In genomic region chr6:165223736-165224135, GRCh38 we compare ENCODE assay signal across 17 cellular contexts.
DNase-seq lines count a peak whose midpoint lies in the region; ATAC-seq and TF ChIP-seq lines count a peak whose summit lies in the region.
"Had no signal": no experiment of that assay in that cellular context is flagged by ENCODE, and none has a peak within 500 bp of the region (broad histone marks: within the 10 kb centered on the region; RNA-seq: fewer than 3 reads in every experiment).

No MANE protein-coding gene starts in this region.

- peak; percentile 14 for TF ChIP-seq CTCF in osteoblast (IDR thresholded peaks at IDR 0.05; ENCODE audit: extremely low read depth, low read depth, low read length)

- H3K27ac ChIP-seq in osteoblast (ENCODE audit: low read depth, low read length): peak overlapping the region; percentile 70
- H3K27ac ChIP-seq: BLaER1 treated with 17β-estradiol and CSF1 and Interleukin-3, amounts not matched to agents 10 nM and 100 nM; HL-60 had no signal

- no peaks in the 10 kb centered on the region for H3K79me2 ChIP-seq in osteoblast (ENCODE audit: insufficient read depth, low read length)

- no peak overlapping the region for H3K4me3 ChIP-seq in osteoblast (ENCODE audit: insufficient read depth, low read length)
- H3K4me3 ChIP-seq: BLaER1 treated with 17β-estradiol and CSF1 and Interleukin-3, amounts not matched to agents 10 nM and 100 nM had no signal

- ATAC-seq in GM18868 (IDR thresholded peaks at IDR 0.05; ENCODE audit: unreplicated experiment): no peak

- no peaks in the 10 kb centered on the region for H3K9me3 ChIP-seq in osteoblast (ENCODE audit: low read depth, low read length)
- H3K9me3 ChIP-seq: BLaER1 treated with 17β-estradiol and CSF1 and Interleukin-3, amounts not matched to agents 10 nM and 100 nM had no signal

- DNase-seq in G401 (ENCODE audit: low spot score): peak; percentile 64
- DNase-seq in OCI-M1 (lab: John Stamatoyannopoulos, UW): peak; percentile 49
- peak; percentile 54 for DNase-seq in myocyte (ENCODE audit: low read depth)
- DNase-seq in osteoblast (ENCODE audit: insufficient read length, low spot score, missing footprints): no peak
- DNase-seq in GDM1 (lab: John Stamatoyannopoulos, UW): no peak
- no peak for DNase-seq in NCI-H510A (lab: John Stamatoyannopoulos, UW)
- DNase-seq: 8988T; CD8-positive, alpha-beta memory T cell; COR-L47; DMS 273 treated with DMSO at 0.1 percent for 48 hours; DMS53; DND-41; EL; H9 had no signal

- no peaks in the 10 kb centered on the region for H3K36me3 ChIP-seq in osteoblast (ENCODE audit: insufficient read depth, low read length)
- H3K36me3 ChIP-seq: BLaER1 treated with 17β-estradiol and CSF1 and Interleukin-3, amounts not matched to agents 10 nM and 100 nM had no signal

- peaks cover 36% of the 10 kb centered on the region for H3K4me1 ChIP-seq in osteoblast (ENCODE audit: insufficient read depth, low read length)
- H3K4me1 ChIP-seq: BLaER1 treated with 17β-estradiol and CSF1 and Interleukin-3, amounts not matched to agents 10 nM and 100 nM had no signal

- peak overlapping the region; percentile 37 for H3K4me2 ChIP-seq in osteoblast (ENCODE audit: insufficient read depth, low read length)
- H3K4me2 ChIP-seq: BLaER1 treated with 17β-estradiol and CSF1 and Interleukin-3, amounts not matched to agents 10 nM and 100 nM had no signal

- H4K20me1 ChIP-seq in osteoblast (ENCODE audit: insufficient read depth, low read length): no peaks in the 10 kb centered on the region
- H4K20me1 ChIP-seq: BLaER1 treated with 17β-estradiol and CSF1 and Interleukin-3, amounts not matched to agents 10 nM and 100 nM had no signal

- in situ Hi-C loops in G401 (cut with HindIII; ENCODE audit: low sequenced_read_pairs): no loop called here

- no peaks in the 10 kb centered on the region for H3K27me3 ChIP-seq in osteoblast (ENCODE audit: insufficient read depth, low read length)
- H3K27me3 ChIP-seq: BLaER1 treated with 17β-estradiol and CSF1 and Interleukin-3, amounts not matched to agents 10 nM and 100 nM had no signal

- H2AFZ ChIP-seq in osteoblast (ENCODE audit: low read length): no peak overlapping the region

Comparison
In these comparisons a context has a peak if more than half of its experiments do, and no peak if none do; other contexts are left out.
1. DNase-seq: peak in G401 (single experiment), OCI-M1 (single experiment) and myocyte (single experiment); none in osteoblast (single experiment), GDM1 (single experiment) and NCI-H510A (single experiment).